In genomic region chr11:66089067-66089466, GRCh38 we compare ENCODE assay signal across 26 cellular contexts. TPM values are rescaled to one million over a fixed set of nuclear protein-coding genes. Genes with fewer than 3 reads are reported as not detected.
A peak's percentile ranks its signal among the peaks of the same experiment; 100 is the strongest.
DNase-seq lines count a peak whose midpoint lies in the region; ATAC-seq, FAIRE-seq and TF ChIP-seq lines count a peak whose summit lies in the region.
"Had no signal": no experiment of that assay in that cellular context is flagged by ENCODE, and none has a peak within 500 bp of the region (broad histone marks: within the 10 kb centered on the region; RNA-seq: fewer than 3 reads in every experiment).

No MANE protein-coding gene starts in this region.

- H3K9me3 Mint-ChIP-seq in stimulated activated naive CD8-positive, alpha-beta T cell treated with anti-CD3 and anti-CD28 coated beads, Interleukin-15, Interleukin-2, amounts not matched to agents 100 ng/mL and 50 ng/mL, for 24 hours = no peaks in the 10 kb centered on the region

- peaks cover 19% of the 10 kb centered on the region for H3K36me3 Mint-ChIP-seq in stimulated activated naive CD8-positive, alpha-beta T cell treated with anti-CD3 and anti-CD28 coated beads, Interleukin-15, Interleukin-2, amounts not matched to agents 100 ng/mL and 50 ng/mL, for 24 hours (ENCODE audit: low read depth)

- peaks cover 57% of the 10 kb centered on the region for H3K4me1 Mint-ChIP-seq in stimulated activated naive CD8-positive, alpha-beta T cell treated with anti-CD3 and anti-CD28 coated beads, Interleukin-15, Interleukin-2, amounts not matched to agents 100 ng/mL and 50 ng/mL, for 24 hours (ENCODE audit: low read depth)

- no peak for TF ChIP-seq POLR2A in GM12892 (IDR thresholded peaks at IDR 0.05; ENCODE audit: low read depth, low read length)

- no peaks in the 10 kb centered on the region for H3K27me3 Mint-ChIP-seq in stimulated activated naive CD8-positive, alpha-beta T cell treated with anti-CD3 and anti-CD28 coated beads, Interleukin-15, Interleukin-2, amounts not matched to agents 100 ng/mL and 50 ng/mL, for 24 hours

- H3K27ac Mint-ChIP-seq in stimulated activated naive CD8-positive, alpha-beta T cell treated with anti-CD3 and anti-CD28 coated beads, Interleukin-15, Interleukin-2, amounts not matched to agents 100 ng/mL and 50 ng/mL, for 24 hours = peak overlapping the region; percentile 54

- no peak for ATAC-seq in stimulated activated naive CD8-positive, alpha-beta T cell treated with anti-CD3 and anti-CD28 coated beads, Interleukin-15, Interleukin-2, amounts not matched to agents 100 U/mL and 50 U/mL, for 24 hours
- ATAC-seq: A549, K562, Right ventricle myocardium inferior had no signal

- no peak for DNase-seq in stimulated activated naive CD8-positive, alpha-beta T cell treated with anti-CD3 and anti-CD28 coated beads, Interleukin-15, Interleukin-2, amounts not matched to agents 100 U/mL and 50 U/mL, for 24 hours
- DNase-seq in GM12892 (ENCODE audit: insufficient read length) (no peak), foreskin melanocyte (peak; percentile 49), DMS79 (lab: John Stamatoyannopoulos, UW) (no peak), mesenteric fat pad (ENCODE audit: low spot score) (no peak)
- DNase-seq in activated CD8-positive, alpha-beta memory T cell treated with anti-CD3 and anti-CD28 coated beads, Interleukin-2, amount 50 U/mL, for 48 hours = no peak
- DNase-seq: GM23248, H7, Kasumi-1, NCI-H1092 treated with DMSO at 0.1 percent for 48 hours, NCI-H1436, NCI-H187 treated with DMSO at 0.1 percent for 48 hours, NCI-H2107, NCI-H524, NCI-H748 treated with DMSO at 0.1 percent for 48 hours, PC-9, SJCRH30 had no signal

- H3K4me3 Mint-ChIP-seq in stimulated activated naive CD8-positive, alpha-beta T cell treated with anti-CD3 and anti-CD28 coated beads, Interleukin-15, Interleukin-2, amounts not matched to agents 100 ng/mL and 50 ng/mL, for 24 hours = no peak overlapping the region

- FAIRE-seq in GM12892 (lab: Jason Lieb, UNC) = peak; percentile 30
- FAIRE-seq: A549, D721Med, G401.6, K562 had no signal

RNA-seq across cellular contexts. Expression of gene PACS1, which starts 19.0 kb away (rescaled TPM):
- 45.4 TPM for polyA plus RNA-seq in GM12892 (2012; ENCODE audit: missing spikeins)
- total RNA-seq in mesenteric fat pad = 64.9 TPM

RNA-seq across cellular contexts. Expression of gene SF3B2, which starts 36.9 kb away (rescaled TPM):
- 134 TPM for polyA plus RNA-seq in GM12892 (2012; ENCODE audit: missing spikeins)
- total RNA-seq in mesenteric fat pad = 164 TPM

RNA-seq across cellular contexts. Expression of gene GAL3ST3, which starts 40.1 kb away (rescaled TPM):
- polyA plus RNA-seq in GM12892 (2012; ENCODE audit: missing spikeins) = not detected
- total RNA-seq in mesenteric fat pad = not detected
- total RNA-seq: GM23248, HT1080, K562, M059J, PC-9, RPMI7951, SJCRH30 had no signal
- polyA plus RNA-seq: A549, GM23248, K562 had no signal
